Comparison of ENCODE assay signal across 10 cellular contexts in genomic region chr4:40502936-40503335, GRCh38.
A peak's percentile ranks its signal among the peaks of the same experiment; 100 is the strongest.
DNase-seq lines count a peak whose midpoint lies in the region; ATAC-seq lines count a peak whose summit lies in the region.
"Had no signal": no experiment of that assay in that cellular context is flagged by ENCODE, and none has a peak within 500 bp of the region (broad histone marks: within the 10 kb centered on the region; RNA-seq: fewer than 3 reads in every experiment).

No MANE protein-coding gene starts in this region.

- peak; percentile 88 to 92 for ATAC-seq in activated CD4-positive, CD25-positive, alpha-beta regulatory T cell treated with anti-CD3 and anti-CD28 coated beads, Interleukin-2, amount 50 U/mL, for 24 hours
- ATAC-seq in HG02610 (IDR thresholded peaks at IDR 0.05; ENCODE audit: unreplicated experiment): peak; percentile 58
- ATAC-seq in T-helper 17 cell: no peak
- no peak for ATAC-seq in HG03025 (IDR thresholded peaks at IDR 0.05; ENCODE audit: low FRiP score, unreplicated experiment)

- H3K36me3 ChIP-seq in MG63: no peaks in the 10 kb centered on the region

- H3K27me3 ChIP-seq in MG63: no peaks in the 10 kb centered on the region

- H3K4me3 ChIP-seq in MG63: no peak overlapping the region

- H3K4me1 Mint-ChIP-seq in T-helper 17 cell: peaks cover 9% of the 10 kb centered on the region

- no peak overlapping the region for H3K4me3 Mint-ChIP-seq in T-helper 17 cell

- no peak for DNase-seq in activated CD4-positive, CD25-positive, alpha-beta regulatory T cell treated with anti-CD3 and anti-CD28 coated beads, Interleukin-2, amount 50 U/mL, for 72 hours
- DNase-seq in T-helper 17 cell (no peak), renal cortical epithelial cell (ENCODE audit: low read depth) (peak; percentile 45), MG63 (no peak), D341Med (ENCODE audit: low spot score) (no peak)
- DNase-seq: NCI-H2107, right cardiac atrium had no signal

- H3K9me3 ChIP-seq in T-helper 17 cell (ENCODE audit: control insufficient read depth, low read length, poor library complexity, severe bottlenecking): no peaks in the 10 kb centered on the region
- H3K9me3 ChIP-seq in MG63: no peaks in the 10 kb centered on the region

- no peaks in the 10 kb centered on the region for H3K27me3 Mint-ChIP-seq in T-helper 17 cell

- H3K27ac Mint-ChIP-seq in T-helper 17 cell: peak overlapping the region; percentile 27

- H3K36me3 Mint-ChIP-seq in T-helper 17 cell (ENCODE audit: low read depth): no peaks in the 10 kb centered on the region

Comparison
In these comparisons a context has a peak if more than half of its experiments do, and no peak if none do; other contexts are left out.
1. ATAC-seq: peak in activated CD4-positive, CD25-positive, alpha-beta regulatory T cell treated with anti-CD3 and anti-CD28 coated beads, Interleukin-2, amount 50 U/mL, for 24 hours (2 of 2) and HG02610 (single experiment); none in T-helper 17 cell (single experiment) and HG03025 (single experiment).